ENCODE assay signal across 1 cellular context in genomic region chr4:165343353-165344191, GRCh38.
A peak's percentile ranks its signal among the peaks of the same experiment; 100 is the strongest.
TF ChIP-seq lines count a peak whose summit lies in the region.

No MANE protein-coding gene starts in this region.

TF ChIP-seq in HepG2, 621 proteins besides CTCF, POLR2A, EP300 and RAD21 (continued from another document and continues in another):
- TF ChIP-seq, protein P1, sequence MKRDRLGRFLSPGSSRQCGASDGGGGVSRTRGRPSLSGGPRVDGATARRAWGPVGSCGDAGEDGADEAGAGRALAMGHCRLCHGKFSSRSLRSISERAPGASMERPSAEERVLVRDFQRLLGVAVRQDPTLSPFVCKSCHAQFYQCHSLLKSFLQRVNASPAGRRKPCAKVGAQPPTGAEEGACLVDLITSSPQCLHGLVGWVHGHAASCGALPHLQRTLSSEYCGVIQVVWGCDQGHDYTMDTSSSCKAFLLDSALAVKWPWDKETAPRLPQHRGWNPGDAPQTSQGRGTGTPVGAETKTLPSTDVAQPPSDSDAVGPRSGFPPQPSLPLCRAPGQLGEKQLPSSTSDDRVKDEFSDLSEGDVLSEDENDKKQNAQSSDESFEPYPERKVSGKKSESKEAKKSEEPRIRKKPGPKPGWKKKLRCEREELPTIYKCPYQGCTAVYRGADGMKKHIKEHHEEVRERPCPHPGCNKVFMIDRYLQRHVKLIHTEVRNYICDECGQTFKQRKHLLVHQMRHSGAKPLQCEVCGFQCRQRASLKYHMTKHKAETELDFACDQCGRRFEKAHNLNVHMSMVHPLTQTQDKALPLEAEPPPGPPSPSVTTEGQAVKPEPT (CRISPR knock-in tag; IDR thresholded peaks at IDR 0.05; ENCODE audit: low read depth) = no peak
- TF ChIP-seq ZKSCAN1 (IDR thresholded peaks at IDR 0.05; ENCODE audit: low read length) = no peak
- no peak for TF ChIP-seq SUZ12 (IDR thresholded peaks at IDR 0.05; ENCODE audit: low read depth, low read length)
- TF ChIP-seq MED13 (CRISPR knock-in tag; IDR thresholded peaks at IDR 0.05) = no peak
- no peak for TF ChIP-seq ZNF335 (CRISPR knock-in tag; IDR thresholded peaks at IDR 0.05)
- TF ChIP-seq NPAS2 (CRISPR knock-in tag; IDR thresholded peaks at IDR 0.05; ENCODE audit: borderline replicate concordance) = no peak
- TF ChIP-seq SETDB1 (CRISPR knock-in tag; IDR thresholded peaks at IDR 0.05; ENCODE audit: borderline replicate concordance) = no peak
- no peak for TF ChIP-seq ZMYM2 (CRISPR knock-in tag; IDR thresholded peaks at IDR 0.05)
- TF ChIP-seq TRIM24 (CRISPR knock-in tag; IDR thresholded peaks at IDR 0.05) = no peak
- TF ChIP-seq POLR2AphosphoS5 (IDR thresholded peaks at IDR 0.05; ENCODE audit: low read depth, low read length) = peak; percentile 84
- TF ChIP-seq KAT2B (IDR thresholded peaks at IDR 0.05; ENCODE audit: borderline replicate concordance, low read depth, low read length) = no peak
- TF ChIP-seq NFE2 (CRISPR knock-in tag; IDR thresholded peaks at IDR 0.05) = no peak
- no peak for TF ChIP-seq NCOR1 (IDR thresholded peaks at IDR 0.05; ENCODE audit: borderline replicate concordance, low read length)
- no peak for TF ChIP-seq SMAD9 (CRISPR knock-in tag; IDR thresholded peaks at IDR 0.05)
- TF ChIP-seq, protein P2, sequence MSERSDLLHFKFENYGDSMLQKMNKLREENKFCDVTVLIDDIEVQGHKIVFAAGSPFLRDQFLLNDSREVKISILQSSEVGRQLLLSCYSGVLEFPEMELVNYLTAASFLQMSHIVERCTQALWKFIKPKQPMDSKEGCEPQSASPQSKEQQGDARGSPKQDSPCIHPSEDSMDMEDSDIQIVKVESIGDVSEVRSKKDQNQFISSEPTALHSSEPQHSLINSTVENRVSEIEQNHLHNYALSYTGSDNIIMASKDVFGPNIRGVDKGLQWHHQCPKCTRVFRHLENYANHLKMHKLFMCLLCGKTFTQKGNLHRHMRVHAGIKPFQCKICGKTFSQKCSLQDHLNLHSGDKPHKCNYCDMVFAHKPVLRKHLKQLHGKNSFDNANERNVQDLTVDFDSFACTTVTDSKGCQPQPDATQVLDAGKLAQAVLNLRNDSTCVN (CRISPR knock-in tag; IDR thresholded peaks at IDR 0.05; ENCODE audit: borderline replicate concordance) = no peak
- no peak for TF ChIP-seq ZNF33B (CRISPR knock-in tag; IDR thresholded peaks at IDR 0.05)
- TF ChIP-seq, protein P3, sequence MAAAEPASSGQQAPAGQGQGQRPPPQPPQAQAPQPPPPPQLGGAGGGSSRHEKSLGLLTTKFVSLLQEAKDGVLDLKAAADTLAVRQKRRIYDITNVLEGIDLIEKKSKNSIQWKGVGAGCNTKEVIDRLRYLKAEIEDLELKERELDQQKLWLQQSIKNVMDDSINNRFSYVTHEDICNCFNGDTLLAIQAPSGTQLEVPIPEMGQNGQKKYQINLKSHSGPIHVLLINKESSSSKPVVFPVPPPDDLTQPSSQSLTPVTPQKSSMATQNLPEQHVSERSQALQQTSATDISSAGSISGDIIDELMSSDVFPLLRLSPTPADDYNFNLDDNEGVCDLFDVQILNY (CRISPR knock-in tag; conservative IDR thresholded peaks at IDR 0.05) = no peak
- no peak for TF ChIP-seq ATRX (CRISPR knock-in tag; IDR thresholded peaks at IDR 0.05; ENCODE audit: borderline replicate concordance)
- TF ChIP-seq, protein P4, sequence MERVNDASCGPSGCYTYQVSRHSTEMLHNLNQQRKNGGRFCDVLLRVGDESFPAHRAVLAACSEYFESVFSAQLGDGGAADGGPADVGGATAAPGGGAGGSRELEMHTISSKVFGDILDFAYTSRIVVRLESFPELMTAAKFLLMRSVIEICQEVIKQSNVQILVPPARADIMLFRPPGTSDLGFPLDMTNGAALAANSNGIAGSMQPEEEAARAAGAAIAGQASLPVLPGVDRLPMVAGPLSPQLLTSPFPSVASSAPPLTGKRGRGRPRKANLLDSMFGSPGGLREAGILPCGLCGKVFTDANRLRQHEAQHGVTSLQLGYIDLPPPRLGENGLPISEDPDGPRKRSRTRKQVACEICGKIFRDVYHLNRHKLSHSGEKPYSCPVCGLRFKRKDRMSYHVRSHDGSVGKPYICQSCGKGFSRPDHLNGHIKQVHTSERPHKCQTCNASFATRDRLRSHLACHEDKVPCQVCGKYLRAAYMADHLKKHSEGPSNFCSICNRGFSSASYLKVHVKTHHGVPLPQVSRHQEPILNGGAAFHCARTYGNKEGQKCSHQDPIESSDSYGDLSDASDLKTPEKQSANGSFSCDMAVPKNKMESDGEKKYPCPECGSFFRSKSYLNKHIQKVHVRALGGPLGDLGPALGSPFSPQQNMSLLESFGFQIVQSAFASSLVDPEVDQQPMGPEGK (CRISPR knock-in tag; IDR thresholded peaks at IDR 0.05) = no peak
- peak; percentile 69; the same call in 1 of the 2 replicates for TF ChIP-seq BORCS8-MEF2B (CRISPR knock-in tag; IDR thresholded peaks at IDR 0.05)
- TF ChIP-seq ZNF761 (CRISPR knock-in tag; conservative IDR thresholded peaks at IDR 0.05) = no peak
- TF ChIP-seq STAG1 (CRISPR knock-in tag; IDR thresholded peaks at IDR 0.05) = peak; percentile 77
- no peak for TF ChIP-seq RXRA (CRISPR knock-in tag; IDR thresholded peaks at IDR 0.05)
- no peak for TF ChIP-seq TAF15 (IDR thresholded peaks at IDR 0.05; ENCODE audit: low read depth, low read length, poor library complexity, severe bottlenecking)
- no peak for TF ChIP-seq PPARG (CRISPR knock-in tag; conservative IDR thresholded peaks at IDR 0.05)
- no peak for TF ChIP-seq ZNF709 (CRISPR knock-in tag; IDR thresholded peaks at IDR 0.05)
- TF ChIP-seq, protein P5, sequence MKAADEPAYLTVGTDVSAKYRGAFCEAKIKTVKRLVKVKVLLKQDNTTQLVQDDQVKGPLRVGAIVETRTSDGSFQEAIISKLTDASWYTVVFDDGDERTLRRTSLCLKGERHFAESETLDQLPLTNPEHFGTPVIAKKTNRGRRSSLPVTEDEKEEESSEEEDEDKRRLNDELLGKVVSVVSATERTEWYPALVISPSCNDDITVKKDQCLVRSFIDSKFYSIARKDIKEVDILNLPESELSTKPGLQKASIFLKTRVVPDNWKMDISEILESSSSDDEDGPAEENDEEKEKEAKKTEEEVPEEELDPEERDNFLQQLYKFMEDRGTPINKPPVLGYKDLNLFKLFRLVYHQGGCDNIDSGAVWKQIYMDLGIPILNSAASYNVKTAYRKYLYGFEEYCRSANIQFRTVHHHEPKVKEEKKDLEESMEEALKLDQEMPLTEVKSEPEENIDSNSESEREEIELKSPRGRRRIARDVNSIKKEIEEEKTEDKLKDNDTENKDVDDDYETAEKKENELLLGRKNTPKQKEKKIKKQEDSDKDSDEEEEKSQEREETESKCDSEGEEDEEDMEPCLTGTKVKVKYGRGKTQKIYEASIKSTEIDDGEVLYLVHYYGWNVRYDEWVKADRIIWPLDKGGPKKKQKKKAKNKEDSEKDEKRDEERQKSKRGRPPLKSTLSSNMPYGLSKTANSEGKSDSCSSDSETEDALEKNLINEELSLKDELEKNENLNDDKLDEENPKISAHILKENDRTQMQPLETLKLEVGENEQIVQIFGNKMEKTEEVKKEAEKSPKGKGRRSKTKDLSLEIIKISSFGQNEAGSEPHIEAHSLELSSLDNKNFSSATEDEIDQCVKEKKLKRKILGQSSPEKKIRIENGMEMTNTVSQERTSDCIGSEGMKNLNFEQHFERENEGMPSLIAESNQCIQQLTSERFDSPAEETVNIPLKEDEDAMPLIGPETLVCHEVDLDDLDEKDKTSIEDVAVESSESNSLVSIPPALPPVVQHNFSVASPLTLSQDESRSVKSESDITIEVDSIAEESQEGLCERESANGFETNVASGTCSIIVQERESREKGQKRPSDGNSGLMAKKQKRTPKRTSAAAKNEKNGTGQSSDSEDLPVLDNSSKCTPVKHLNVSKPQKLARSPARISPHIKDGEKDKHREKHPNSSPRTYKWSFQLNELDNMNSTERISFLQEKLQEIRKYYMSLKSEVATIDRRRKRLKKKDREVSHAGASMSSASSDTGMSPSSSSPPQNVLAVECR (CRISPR knock-in tag; IDR thresholded peaks at IDR 0.05; ENCODE audit: borderline replicate concordance) = no peak
- TF ChIP-seq TEF (CRISPR knock-in tag; IDR thresholded peaks at IDR 0.05) = no peak
- no peak for TF ChIP-seq ZNF772 (CRISPR knock-in tag; IDR thresholded peaks at IDR 0.05)
- no peak for TF ChIP-seq ZNF572 (CRISPR knock-in tag; IDR thresholded peaks at IDR 0.05)
- no peak for TF ChIP-seq DMAP1 (CRISPR knock-in tag; IDR thresholded peaks at IDR 0.05)
- TF ChIP-seq SMYD3 (CRISPR knock-in tag; IDR thresholded peaks at IDR 0.05) = no peak
- no peak for TF ChIP-seq POGZ (CRISPR knock-in tag; IDR thresholded peaks at IDR 0.05)
- TF ChIP-seq JUN (CRISPR knock-in tag; IDR thresholded peaks at IDR 0.05) = no peak
- TF ChIP-seq, protein P6, sequence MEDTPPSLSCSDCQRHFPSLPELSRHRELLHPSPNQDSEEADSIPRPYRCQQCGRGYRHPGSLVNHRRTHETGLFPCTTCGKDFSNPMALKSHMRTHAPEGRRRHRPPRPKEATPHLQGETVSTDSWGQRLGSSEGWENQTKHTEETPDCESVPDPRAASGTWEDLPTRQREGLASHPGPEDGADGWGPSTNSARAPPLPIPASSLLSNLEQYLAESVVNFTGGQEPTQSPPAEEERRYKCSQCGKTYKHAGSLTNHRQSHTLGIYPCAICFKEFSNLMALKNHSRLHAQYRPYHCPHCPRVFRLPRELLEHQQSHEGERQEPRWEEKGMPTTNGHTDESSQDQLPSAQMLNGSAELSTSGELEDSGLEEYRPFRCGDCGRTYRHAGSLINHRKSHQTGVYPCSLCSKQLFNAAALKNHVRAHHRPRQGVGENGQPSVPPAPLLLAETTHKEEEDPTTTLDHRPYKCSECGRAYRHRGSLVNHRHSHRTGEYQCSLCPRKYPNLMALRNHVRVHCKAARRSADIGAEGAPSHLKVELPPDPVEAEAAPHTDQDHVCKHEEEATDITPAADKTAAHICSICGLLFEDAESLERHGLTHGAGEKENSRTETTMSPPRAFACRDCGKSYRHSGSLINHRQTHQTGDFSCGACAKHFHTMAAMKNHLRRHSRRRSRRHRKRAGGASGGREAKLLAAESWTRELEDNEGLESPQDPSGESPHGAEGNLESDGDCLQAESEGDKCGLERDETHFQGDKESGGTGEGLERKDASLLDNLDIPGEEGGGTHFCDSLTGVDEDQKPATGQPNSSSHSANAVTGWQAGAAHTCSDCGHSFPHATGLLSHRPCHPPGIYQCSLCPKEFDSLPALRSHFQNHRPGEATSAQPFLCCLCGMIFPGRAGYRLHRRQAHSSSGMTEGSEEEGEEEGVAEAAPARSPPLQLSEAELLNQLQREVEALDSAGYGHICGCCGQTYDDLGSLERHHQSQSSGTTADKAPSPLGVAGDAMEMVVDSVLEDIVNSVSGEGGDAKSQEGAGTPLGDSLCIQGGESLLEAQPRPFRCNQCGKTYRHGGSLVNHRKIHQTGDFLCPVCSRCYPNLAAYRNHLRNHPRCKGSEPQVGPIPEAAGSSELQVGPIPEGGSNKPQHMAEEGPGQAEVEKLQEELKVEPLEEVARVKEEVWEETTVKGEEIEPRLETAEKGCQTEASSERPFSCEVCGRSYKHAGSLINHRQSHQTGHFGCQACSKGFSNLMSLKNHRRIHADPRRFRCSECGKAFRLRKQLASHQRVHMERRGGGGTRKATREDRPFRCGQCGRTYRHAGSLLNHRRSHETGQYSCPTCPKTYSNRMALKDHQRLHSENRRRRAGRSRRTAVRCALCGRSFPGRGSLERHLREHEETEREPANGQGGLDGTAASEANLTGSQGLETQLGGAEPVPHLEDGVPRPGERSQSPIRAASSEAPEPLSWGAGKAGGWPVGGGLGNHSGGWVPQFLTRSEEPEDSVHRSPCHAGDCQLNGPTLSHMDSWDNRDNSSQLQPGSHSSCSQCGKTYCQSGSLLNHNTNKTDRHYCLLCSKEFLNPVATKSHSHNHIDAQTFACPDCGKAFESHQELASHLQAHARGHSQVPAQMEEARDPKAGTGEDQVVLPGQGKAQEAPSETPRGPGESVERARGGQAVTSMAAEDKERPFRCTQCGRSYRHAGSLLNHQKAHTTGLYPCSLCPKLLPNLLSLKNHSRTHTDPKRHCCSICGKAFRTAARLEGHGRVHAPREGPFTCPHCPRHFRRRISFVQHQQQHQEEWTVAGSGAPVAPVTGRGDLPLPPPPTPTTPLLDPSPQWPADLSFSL (CRISPR knock-in tag; IDR thresholded peaks at IDR 0.05) = no peak
- TF ChIP-seq MAFK (conservative IDR thresholded peaks at IDR 0.05 in 1 of 2, IDR thresholded peaks at IDR 0.05 in 1 of 2; ENCODE audit: low read length in 2 of 2) = no peak
- no peak; the same call in 1 of the 2 replicates for TF ChIP-seq SRY (CRISPR knock-in tag; IDR thresholded peaks at IDR 0.05)
- TF ChIP-seq SMAD3 (CRISPR knock-in tag; IDR thresholded peaks at IDR 0.05) = no peak
- no peak for TF ChIP-seq ZNF558 (CRISPR knock-in tag; IDR thresholded peaks at IDR 0.05; ENCODE audit: borderline replicate concordance)
- no peak for TF ChIP-seq ZNF674 (CRISPR knock-in tag; IDR thresholded peaks at IDR 0.05; ENCODE audit: low read depth)
- TF ChIP-seq XBP1 (CRISPR knock-in tag; IDR thresholded peaks at IDR 0.05) = no peak
- no peak for TF ChIP-seq HCFC1 (IDR thresholded peaks at IDR 0.05; ENCODE audit: low read depth, low read length)
- TF ChIP-seq, protein P7, sequence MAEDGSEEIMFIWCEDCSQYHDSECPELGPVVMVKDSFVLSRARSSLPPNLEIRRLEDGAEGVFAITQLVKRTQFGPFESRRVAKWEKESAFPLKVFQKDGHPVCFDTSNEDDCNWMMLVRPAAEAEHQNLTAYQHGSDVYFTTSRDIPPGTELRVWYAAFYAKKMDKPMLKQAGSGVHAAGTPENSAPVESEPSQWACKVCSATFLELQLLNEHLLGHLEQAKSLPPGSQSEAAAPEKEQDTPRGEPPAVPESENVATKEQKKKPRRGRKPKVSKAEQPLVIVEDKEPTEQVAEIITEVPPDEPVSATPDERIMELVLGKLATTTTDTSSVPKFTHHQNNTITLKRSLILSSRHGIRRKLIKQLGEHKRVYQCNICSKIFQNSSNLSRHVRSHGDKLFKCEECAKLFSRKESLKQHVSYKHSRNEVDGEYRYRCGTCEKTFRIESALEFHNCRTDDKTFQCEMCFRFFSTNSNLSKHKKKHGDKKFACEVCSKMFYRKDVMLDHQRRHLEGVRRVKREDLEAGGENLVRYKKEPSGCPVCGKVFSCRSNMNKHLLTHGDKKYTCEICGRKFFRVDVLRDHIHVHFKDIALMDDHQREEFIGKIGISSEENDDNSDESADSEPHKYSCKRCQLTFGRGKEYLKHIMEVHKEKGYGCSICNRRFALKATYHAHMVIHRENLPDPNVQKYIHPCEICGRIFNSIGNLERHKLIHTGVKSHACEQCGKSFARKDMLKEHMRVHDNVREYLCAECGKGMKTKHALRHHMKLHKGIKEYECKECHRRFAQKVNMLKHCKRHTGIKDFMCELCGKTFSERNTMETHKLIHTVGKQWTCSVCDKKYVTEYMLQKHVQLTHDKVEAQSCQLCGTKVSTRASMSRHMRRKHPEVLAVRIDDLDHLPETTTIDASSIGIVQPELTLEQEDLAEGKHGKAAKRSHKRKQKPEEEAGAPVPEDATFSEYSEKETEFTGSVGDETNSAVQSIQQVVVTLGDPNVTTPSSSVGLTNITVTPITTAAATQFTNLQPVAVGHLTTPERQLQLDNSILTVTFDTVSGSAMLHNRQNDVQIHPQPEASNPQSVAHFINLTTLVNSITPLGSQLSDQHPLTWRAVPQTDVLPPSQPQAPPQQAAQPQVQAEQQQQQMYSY (CRISPR knock-in tag; IDR thresholded peaks at IDR 0.05) = no peak
- TF ChIP-seq JUNB (CRISPR knock-in tag; IDR thresholded peaks at IDR 0.05; ENCODE audit: borderline replicate concordance) = no peak
